Comparison of ENCODE assay signal across 1 cellular context in the genomic region with DNA sequence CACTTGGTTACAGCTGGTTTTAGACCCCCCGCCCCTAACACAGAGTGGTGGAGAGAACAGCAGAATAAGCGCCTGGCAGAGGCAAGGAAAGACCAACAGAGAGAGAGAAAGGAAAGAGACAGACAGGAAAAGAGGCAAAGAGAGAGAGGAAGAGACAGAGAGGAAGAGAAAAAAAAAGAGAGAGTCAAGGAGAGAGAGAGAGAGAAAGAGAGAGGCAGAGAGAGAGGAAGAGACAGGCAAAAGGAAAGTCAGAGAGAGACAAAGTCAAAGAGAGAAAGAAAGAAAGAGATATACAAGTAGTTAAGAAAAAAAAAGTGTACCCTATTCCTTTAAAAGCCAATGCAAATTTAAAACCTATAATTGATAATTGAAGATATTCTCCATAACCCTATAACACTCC.
TF ChIP-seq lines count a peak whose summit lies in the region.

No MANE protein-coding gene starts in this region.

TF ChIP-seq in HepG2, 621 proteins besides CTCF, POLR2A, EP300 and RAD21:
- TF ChIP-seq, protein P1, sequence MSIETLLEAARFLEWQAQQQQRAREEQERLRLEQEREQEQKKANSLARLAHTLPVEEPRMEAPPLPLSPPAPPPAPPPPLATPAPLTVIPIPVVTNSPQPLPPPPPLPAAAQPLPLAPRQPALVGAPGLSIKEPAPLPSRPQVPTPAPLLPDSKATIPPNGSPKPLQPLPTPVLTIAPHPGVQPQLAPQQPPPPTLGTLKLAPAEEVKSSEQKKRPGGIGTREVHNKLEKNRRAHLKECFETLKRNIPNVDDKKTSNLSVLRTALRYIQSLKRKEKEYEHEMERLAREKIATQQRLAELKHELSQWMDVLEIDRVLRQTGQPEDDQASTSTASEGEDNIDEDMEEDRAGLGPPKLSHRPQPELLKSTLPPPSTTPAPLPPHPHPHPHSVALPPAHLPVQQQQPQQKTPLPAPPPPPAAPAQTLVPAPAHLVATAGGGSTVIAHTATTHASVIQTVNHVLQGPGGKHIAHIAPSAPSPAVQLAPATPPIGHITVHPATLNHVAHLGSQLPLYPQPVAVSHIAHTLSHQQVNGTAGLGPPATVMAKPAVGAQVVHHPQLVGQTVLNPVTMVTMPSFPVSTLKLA (IDR thresholded peaks at IDR 0.05) = no peak
- TF ChIP-seq NFRKB (IDR thresholded peaks at IDR 0.05) = no peak
TF ChIP-seq in HepG2: peak in this region for 0.
